In genomic region chr6:52552278-52552643, GRCh38 we compare ENCODE assay signal across 8 cellular contexts. TPM values are rescaled to one million over a fixed set of nuclear protein-coding genes. Genes with fewer than 3 reads are reported as not detected.
DNase-seq lines count a peak whose midpoint lies in the region; ATAC-seq and TF ChIP-seq lines count a peak whose summit lies in the region.

No MANE protein-coding gene starts in this region.

- no peaks in the 10 kb centered on the region for H3K9me3 ChIP-seq in Loucy (ENCODE audit: insufficient read depth, low read depth, low read length)
- no peaks in the 10 kb centered on the region for H3K9me3 ChIP-seq in gastroesophageal sphincter
- no peaks in the 10 kb centered on the region for H3K9me3 ChIP-seq in subcutaneous abdominal adipose tissue (ENCODE audit: control insufficient read depth in 5 of 5, low read length in 5 of 5)

- 18 to 22% methylated on average over 4 of the region's 6 CpGs for WGBS in gastroesophageal sphincter (ENCODE audit: low coverage in 1 of 2), 2 donors

- H3K9ac ChIP-seq in Loucy (ENCODE audit: low read depth, low read length, poor library complexity, severe bottlenecking) = peak overlapping the region; percentile 69
- H3K9ac ChIP-seq in subcutaneous abdominal adipose tissue (ENCODE audit: low read length in 5 of 5) = no peak overlapping the region

- peak overlapping the region; percentile 80 for H3K4me2 ChIP-seq in Loucy (ENCODE audit: low read depth, low read length, poor library complexity, severe bottlenecking)

- DNase-seq in GM12864 (ENCODE audit: low read depth) = peak; percentile 65
- DNase-seq in kidney glomerular epithelial cell (lab: John Stamatoyannopoulos, UW) = no peak
- no peak for DNase-seq in NCI-H774 (lab: John Stamatoyannopoulos, UW)
- DNase-seq in SW 1271 (lab: John Stamatoyannopoulos, UW) = no peak

- no peaks in the 10 kb centered on the region for H3K9me2 ChIP-seq in Loucy (replicated peaks; ENCODE audit: low read depth, low read length)

- no peak for TF ChIP-seq POLR2A in gastroesophageal sphincter (IDR thresholded peaks at IDR 0.05)

- ATAC-seq in GM21723 (IDR thresholded peaks at IDR 0.05; ENCODE audit: unreplicated experiment) (peak; percentile 97), gastroesophageal sphincter (no peak)

- H3K4me3 ChIP-seq in GM12864 (ENCODE audit: low read depth, low read length) (no peak overlapping the region), Loucy (ENCODE audit: low read length, poor library complexity, severe bottlenecking) (no peak overlapping the region), gastroesophageal sphincter (peak overlapping the region in 1 of 2 donors; percentile 29), subcutaneous abdominal adipose tissue (ENCODE audit: low read depth in 1 of 5, low read length in 5 of 5) (peak overlapping the region in 3 of 5 donors; percentile 16 to 28 (median 22))

- TF ChIP-seq EP300 in gastroesophageal sphincter (IDR thresholded peaks at IDR 0.05) = no peak

- peaks cover 93% of the 10 kb centered on the region for H3K79me2 ChIP-seq in Loucy (ENCODE audit: insufficient read depth, low read length)

- TF ChIP-seq CTCF in GM12864 (IDR thresholded peaks at IDR 0.05; ENCODE audit: low read depth, low read length, missing control alignments) = no peak
- no peak for TF ChIP-seq CTCF in Loucy (conservative IDR thresholded peaks at IDR 0.05; ENCODE audit: low read length)
- TF ChIP-seq CTCF in gastroesophageal sphincter (IDR thresholded peaks at IDR 0.05) = no peak

- H3K27ac ChIP-seq in gastroesophageal sphincter (peak overlapping the region; percentile 4 to 83 (median 80)), subcutaneous abdominal adipose tissue (ENCODE audit: low read depth, low read length) (no peak overlapping the region)

- no peaks in the 10 kb centered on the region for H3K27me3 ChIP-seq in Loucy (ENCODE audit: insufficient read depth, low read length, poor library complexity, severe bottlenecking)
- no peaks in the 10 kb centered on the region for H3K27me3 ChIP-seq in gastroesophageal sphincter
- H3K27me3 ChIP-seq in subcutaneous abdominal adipose tissue (ENCODE audit: control insufficient read depth in 5 of 5, insufficient read depth in 4 of 5, low read length in 5 of 5) = no peaks in the 10 kb centered on the region

- H3K36me3 ChIP-seq in Loucy (ENCODE audit: insufficient read depth, low read length) (peaks cover 9% of the 10 kb centered on the region; the same call in 1 of the 2 replicates), gastroesophageal sphincter (no peaks in the 10 kb centered on the region), subcutaneous abdominal adipose tissue (ENCODE audit: control insufficient read depth in 5 of 5, insufficient read depth in 5 of 5, low read length in 5 of 5) (no peaks in the 10 kb centered on the region)

- H4K20me1 ChIP-seq in Loucy (ENCODE audit: insufficient read depth, low read length, poor library complexity, severe bottlenecking) = peaks cover 23% of the 10 kb centered on the region

- 0 out of 2 replicates have a peak, but pooled peaks cover 8% of the 10 kb centered on the region for H3F3A ChIP-seq in Loucy (ENCODE audit: low read depth)

- H3K4me1 ChIP-seq in Loucy (ENCODE audit: insufficient read depth, low read length, poor library complexity, severe bottlenecking) = peaks cover 65% of the 10 kb centered on the region
- H3K4me1 ChIP-seq in gastroesophageal sphincter = peaks cover 0 to 99% (median 54%) of the 10 kb centered on the region in 3 donors
- H3K4me1 ChIP-seq in subcutaneous abdominal adipose tissue (ENCODE audit: control insufficient read depth in 5 of 5, insufficient read depth in 5 of 5, low read length in 5 of 5) = peaks cover 5 to 51% (median 41%) of the 10 kb centered on the region in 5 donors

- H2AFZ ChIP-seq in Loucy (ENCODE audit: low read length) = no peak overlapping the region

RNA-seq across cellular contexts. Expression of gene TRAM2, which starts 24.6 kb away (rescaled TPM):
- 10 to 100 TPM; 16.7 to 34.2 (median 25.0) TPM for total RNA-seq in gastroesophageal sphincter

Comparison
In these comparisons a context has a peak if more than half of its experiments do, and no peak if none do; other contexts are left out.
1. H3K4me3 ChIP-seq: peak in subcutaneous abdominal adipose tissue (3 of 5); none in GM12864 (single experiment) and Loucy (single experiment).